ENCODE assay signal across 1 cellular context in genomic region chr5:65651144-65651543, GRCh38.
A peak's percentile ranks its signal among the peaks of the same experiment; 100 is the strongest.
TF ChIP-seq lines count a peak whose summit lies in the region.

No MANE protein-coding gene starts in this region.

TF ChIP-seq in HepG2, 621 proteins besides CTCF, POLR2A, EP300 and RAD21 (continues in another document):
- 0 out of 2 replicates have a peak, but pooled peaks have one; percentile 38 for TF ChIP-seq YEATS4 (CRISPR knock-in tag; IDR thresholded peaks at IDR 0.05; ENCODE audit: borderline replicate concordance)
- TF ChIP-seq DNMT1 (CRISPR knock-in tag; IDR thresholded peaks at IDR 0.05): no peak
- TF ChIP-seq ZMYM2 (CRISPR knock-in tag; IDR thresholded peaks at IDR 0.05): no peak
- TF ChIP-seq ZNF136 (CRISPR knock-in tag; IDR thresholded peaks at IDR 0.05; ENCODE audit: low read depth): no peak
- no peak for TF ChIP-seq ATAD3A (CRISPR knock-in tag; IDR thresholded peaks at IDR 0.05)
- 0 out of 2 replicates have a peak, but pooled peaks have one; percentile 34 for TF ChIP-seq ZNF350 (CRISPR knock-in tag; IDR thresholded peaks at IDR 0.05; ENCODE audit: borderline replicate concordance, low read depth)
- TF ChIP-seq, protein P1, sequence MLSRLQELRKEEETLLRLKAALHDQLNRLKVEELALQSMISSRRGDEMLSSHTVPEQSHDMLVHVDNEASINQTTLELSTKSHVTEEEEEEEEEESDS (CRISPR knock-in tag; IDR thresholded peaks at IDR 0.05; ENCODE audit: borderline replicate concordance): no peak
- TF ChIP-seq, protein P2, sequence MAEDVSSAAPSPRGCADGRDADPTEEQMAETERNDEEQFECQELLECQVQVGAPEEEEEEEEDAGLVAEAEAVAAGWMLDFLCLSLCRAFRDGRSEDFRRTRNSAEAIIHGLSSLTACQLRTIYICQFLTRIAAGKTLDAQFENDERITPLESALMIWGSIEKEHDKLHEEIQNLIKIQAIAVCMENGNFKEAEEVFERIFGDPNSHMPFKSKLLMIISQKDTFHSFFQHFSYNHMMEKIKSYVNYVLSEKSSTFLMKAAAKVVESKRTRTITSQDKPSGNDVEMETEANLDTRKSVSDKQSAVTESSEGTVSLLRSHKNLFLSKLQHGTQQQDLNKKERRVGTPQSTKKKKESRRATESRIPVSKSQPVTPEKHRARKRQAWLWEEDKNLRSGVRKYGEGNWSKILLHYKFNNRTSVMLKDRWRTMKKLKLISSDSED (CRISPR knock-in tag; IDR thresholded peaks at IDR 0.05): no peak
- no peak for TF ChIP-seq ZNF33B (CRISPR knock-in tag; IDR thresholded peaks at IDR 0.05)
- TF ChIP-seq MTF1 (CRISPR knock-in tag; IDR thresholded peaks at IDR 0.05): no peak
- TF ChIP-seq, protein P3, sequence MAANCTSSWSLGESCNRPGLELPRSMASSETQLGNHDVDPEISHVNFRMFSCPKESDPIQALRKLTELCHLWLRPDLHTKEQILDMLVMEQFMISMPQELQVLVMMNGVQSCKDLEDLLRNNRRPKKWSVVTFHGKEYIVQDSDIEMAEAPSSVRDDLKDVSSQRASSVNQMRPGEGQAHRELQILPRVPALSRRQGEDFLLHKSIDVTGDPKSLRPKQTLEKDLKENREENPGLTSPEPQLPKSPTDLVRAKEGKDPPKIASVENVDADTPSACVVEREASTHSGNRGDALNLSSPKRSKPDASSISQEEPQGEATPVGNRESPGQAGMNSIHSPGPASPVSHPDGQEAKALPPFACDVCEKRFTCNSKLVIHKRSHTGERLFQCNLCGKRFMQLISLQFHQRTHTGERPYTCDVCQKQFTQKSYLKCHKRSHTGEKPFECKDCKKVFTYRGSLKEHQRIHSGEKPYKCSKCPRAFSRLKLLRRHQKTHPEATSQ (CRISPR knock-in tag; IDR thresholded peaks at IDR 0.05; ENCODE audit: borderline replicate concordance): no peak
- TF ChIP-seq HNF4G (IDR thresholded peaks at IDR 0.05; ENCODE audit: borderline replicate concordance, low read depth, low read length): peak; percentile 18; the same call in 1 of the 2 replicates
- TF ChIP-seq HNF4G (CRISPR knock-in tag; IDR thresholded peaks at IDR 0.05; ENCODE audit: borderline replicate concordance, low read depth): no peak
- no peak for TF ChIP-seq RFXANK (CRISPR knock-in tag; IDR thresholded peaks at IDR 0.05)
- TF ChIP-seq ZNF230 (CRISPR knock-in tag; IDR thresholded peaks at IDR 0.05): no peak
- TF ChIP-seq BORCS8-MEF2B (CRISPR knock-in tag; IDR thresholded peaks at IDR 0.05): no peak
- TF ChIP-seq ZNF121 (CRISPR knock-in tag; IDR thresholded peaks at IDR 0.05): no peak
- no peak for TF ChIP-seq PRDM10 (CRISPR knock-in tag; IDR thresholded peaks at IDR 0.05; ENCODE audit: low read depth)
- TF ChIP-seq TOE1 (CRISPR knock-in tag; IDR thresholded peaks at IDR 0.05): no peak
- peak; percentile 41; the same call in 1 of the 2 replicates for TF ChIP-seq TCF7 (IDR thresholded peaks at IDR 0.05; ENCODE audit: low read depth)
- no peak for TF ChIP-seq ZNF326 (CRISPR knock-in tag; IDR thresholded peaks at IDR 0.05; ENCODE audit: borderline replicate concordance)
- TF ChIP-seq SP1 (IDR thresholded peaks at IDR 0.05): no peak
- no peak for TF ChIP-seq SP1 (CRISPR knock-in tag; IDR thresholded peaks at IDR 0.05)
- peak; percentile 47; the same call in 1 of the 2 replicates for TF ChIP-seq ERF (CRISPR knock-in tag; IDR thresholded peaks at IDR 0.05)
- TF ChIP-seq, protein P4, sequence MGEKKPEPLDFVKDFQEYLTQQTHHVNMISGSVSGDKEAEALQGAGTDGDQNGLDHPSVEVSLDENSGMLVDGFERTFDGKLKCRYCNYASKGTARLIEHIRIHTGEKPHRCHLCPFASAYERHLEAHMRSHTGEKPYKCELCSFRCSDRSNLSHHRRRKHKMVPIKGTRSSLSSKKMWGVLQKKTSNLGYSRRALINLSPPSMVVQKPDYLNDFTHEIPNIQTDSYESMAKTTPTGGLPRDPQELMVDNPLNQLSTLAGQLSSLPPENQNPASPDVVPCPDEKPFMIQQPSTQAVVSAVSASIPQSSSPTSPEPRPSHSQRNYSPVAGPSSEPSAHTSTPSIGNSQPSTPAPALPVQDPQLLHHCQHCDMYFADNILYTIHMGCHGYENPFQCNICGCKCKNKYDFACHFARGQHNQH (CRISPR knock-in tag; IDR thresholded peaks at IDR 0.05): peak; percentile 76; the same call in 1 of the 2 replicates
- TF ChIP-seq ZNF30 (CRISPR knock-in tag; IDR thresholded peaks at IDR 0.05): no peak
- no peak for TF ChIP-seq AKAP8 (CRISPR knock-in tag; IDR thresholded peaks at IDR 0.05)
- no peak for TF ChIP-seq ZNF672 (CRISPR knock-in tag; IDR thresholded peaks at IDR 0.05)
- TF ChIP-seq ZHX2 (IDR thresholded peaks at IDR 0.05; ENCODE audit: low read depth): no peak
- no peak for TF ChIP-seq ZHX2 (CRISPR knock-in tag; IDR thresholded peaks at IDR 0.05; ENCODE audit: borderline replicate concordance)
- TF ChIP-seq ZNF782 (CRISPR knock-in tag; IDR thresholded peaks at IDR 0.05; ENCODE audit: borderline replicate concordance): no peak
- TF ChIP-seq ZSCAN22 (CRISPR knock-in tag; IDR thresholded peaks at IDR 0.05): no peak
- TF ChIP-seq RARA (CRISPR knock-in tag; IDR thresholded peaks at IDR 0.05): peak; percentile 86
- TF ChIP-seq ATF2 (CRISPR knock-in tag; IDR thresholded peaks at IDR 0.05): peak; percentile 29; the same call in 1 of the 2 replicates
- no peak for TF ChIP-seq HNRNPUL1 (IDR thresholded peaks at IDR 0.05; ENCODE audit: low read depth, low read length)
- TF ChIP-seq, protein P5, sequence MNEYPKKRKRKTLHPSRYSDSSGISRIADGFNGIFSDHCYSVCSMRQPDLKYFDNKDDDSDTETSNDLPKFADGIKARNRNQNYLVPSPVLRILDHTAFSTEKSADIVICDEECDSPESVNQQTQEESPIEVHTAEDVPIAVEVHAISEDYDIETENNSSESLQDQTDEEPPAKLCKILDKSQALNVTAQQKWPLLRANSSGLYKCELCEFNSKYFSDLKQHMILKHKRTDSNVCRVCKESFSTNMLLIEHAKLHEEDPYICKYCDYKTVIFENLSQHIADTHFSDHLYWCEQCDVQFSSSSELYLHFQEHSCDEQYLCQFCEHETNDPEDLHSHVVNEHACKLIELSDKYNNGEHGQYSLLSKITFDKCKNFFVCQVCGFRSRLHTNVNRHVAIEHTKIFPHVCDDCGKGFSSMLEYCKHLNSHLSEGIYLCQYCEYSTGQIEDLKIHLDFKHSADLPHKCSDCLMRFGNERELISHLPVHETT (CRISPR knock-in tag; conservative IDR thresholded peaks at IDR 0.05): no peak
- peak; percentile 11 for TF ChIP-seq TEAD3 (CRISPR knock-in tag; optimal IDR thresholded peaks at IDR 0.05; ENCODE audit: borderline replicate concordance)
- TF ChIP-seq ZNF263 (CRISPR knock-in tag; IDR thresholded peaks at IDR 0.05): no peak
- no peak for TF ChIP-seq MAF1 (CRISPR knock-in tag; IDR thresholded peaks at IDR 0.05; ENCODE audit: borderline replicate concordance)
- peak; percentile 64 for TF ChIP-seq BCL6 (CRISPR knock-in tag; IDR thresholded peaks at IDR 0.05)
- no peak for TF ChIP-seq REXO4 (CRISPR knock-in tag; IDR thresholded peaks at IDR 0.05; ENCODE audit: borderline replicate concordance)
- no peak for TF ChIP-seq SMYD3 (CRISPR knock-in tag; IDR thresholded peaks at IDR 0.05)
- no peak for TF ChIP-seq HINFP (CRISPR knock-in tag; IDR thresholded peaks at IDR 0.05; ENCODE audit: low read depth)
- TF ChIP-seq KMT2A (CRISPR knock-in tag; IDR thresholded peaks at IDR 0.05): no peak
- TF ChIP-seq SSRP1 (CRISPR knock-in tag; IDR thresholded peaks at IDR 0.05): no peak
- no peak for TF ChIP-seq ZNF547 (CRISPR knock-in tag; IDR thresholded peaks at IDR 0.05)
- no peak for TF ChIP-seq ZNF720 (CRISPR knock-in tag; IDR thresholded peaks at IDR 0.05)
- TF ChIP-seq PHF21A (CRISPR knock-in tag; IDR thresholded peaks at IDR 0.05): no peak
